ENCODE assay signal across 1 cellular context in the genomic region with DNA sequence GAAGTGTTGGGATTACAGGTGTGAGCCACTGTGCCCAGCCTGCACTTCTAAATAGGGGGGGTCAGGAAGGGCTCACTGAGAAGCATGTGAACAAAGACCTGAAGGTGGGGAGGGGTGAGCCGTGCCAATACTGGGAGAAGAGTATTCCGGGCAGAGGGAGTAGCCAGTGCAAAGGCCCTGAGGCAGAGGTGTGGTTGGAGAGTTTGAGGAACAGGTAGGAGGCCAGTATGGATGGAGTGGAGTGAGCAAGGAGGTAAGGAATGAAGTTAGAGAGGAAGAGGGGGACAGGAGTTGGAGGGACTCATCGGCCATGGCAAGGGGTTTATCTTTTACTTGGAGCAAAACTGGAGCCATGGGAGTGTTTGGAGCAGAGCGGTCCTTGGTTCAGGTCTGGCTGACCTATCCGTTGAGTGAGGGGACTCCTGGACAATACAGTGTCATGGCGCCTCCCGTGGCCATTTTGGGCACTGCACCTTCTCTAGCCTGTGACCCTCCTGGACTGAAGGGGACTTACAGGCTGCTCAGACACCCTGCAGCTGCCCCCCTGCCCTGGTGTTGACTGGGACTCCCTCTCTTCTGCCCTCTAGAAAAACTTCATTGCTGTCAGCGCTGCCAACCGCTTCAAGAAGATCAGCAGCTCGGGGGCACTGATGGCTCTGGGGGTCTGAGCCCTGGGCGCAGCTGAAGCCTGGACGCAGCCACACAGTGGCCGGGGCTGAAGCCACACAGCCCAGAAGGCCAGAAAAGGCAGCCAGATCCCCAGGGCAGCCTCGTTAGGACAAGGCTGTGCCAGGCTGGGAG.
TF ChIP-seq lines count a peak whose summit lies in the region.

No MANE protein-coding gene starts in this region.

TF ChIP-seq in HepG2, 621 proteins besides CTCF, POLR2A, EP300 and RAD21 (continued from another document and continues in another):
- TF ChIP-seq, protein P1, sequence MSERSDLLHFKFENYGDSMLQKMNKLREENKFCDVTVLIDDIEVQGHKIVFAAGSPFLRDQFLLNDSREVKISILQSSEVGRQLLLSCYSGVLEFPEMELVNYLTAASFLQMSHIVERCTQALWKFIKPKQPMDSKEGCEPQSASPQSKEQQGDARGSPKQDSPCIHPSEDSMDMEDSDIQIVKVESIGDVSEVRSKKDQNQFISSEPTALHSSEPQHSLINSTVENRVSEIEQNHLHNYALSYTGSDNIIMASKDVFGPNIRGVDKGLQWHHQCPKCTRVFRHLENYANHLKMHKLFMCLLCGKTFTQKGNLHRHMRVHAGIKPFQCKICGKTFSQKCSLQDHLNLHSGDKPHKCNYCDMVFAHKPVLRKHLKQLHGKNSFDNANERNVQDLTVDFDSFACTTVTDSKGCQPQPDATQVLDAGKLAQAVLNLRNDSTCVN (CRISPR knock-in tag; IDR thresholded peaks at IDR 0.05; ENCODE audit: borderline replicate concordance) = no peak
- TF ChIP-seq, protein P2, sequence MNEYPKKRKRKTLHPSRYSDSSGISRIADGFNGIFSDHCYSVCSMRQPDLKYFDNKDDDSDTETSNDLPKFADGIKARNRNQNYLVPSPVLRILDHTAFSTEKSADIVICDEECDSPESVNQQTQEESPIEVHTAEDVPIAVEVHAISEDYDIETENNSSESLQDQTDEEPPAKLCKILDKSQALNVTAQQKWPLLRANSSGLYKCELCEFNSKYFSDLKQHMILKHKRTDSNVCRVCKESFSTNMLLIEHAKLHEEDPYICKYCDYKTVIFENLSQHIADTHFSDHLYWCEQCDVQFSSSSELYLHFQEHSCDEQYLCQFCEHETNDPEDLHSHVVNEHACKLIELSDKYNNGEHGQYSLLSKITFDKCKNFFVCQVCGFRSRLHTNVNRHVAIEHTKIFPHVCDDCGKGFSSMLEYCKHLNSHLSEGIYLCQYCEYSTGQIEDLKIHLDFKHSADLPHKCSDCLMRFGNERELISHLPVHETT (CRISPR knock-in tag; conservative IDR thresholded peaks at IDR 0.05) = 0 out of 2 replicates have a peak, but pooled peaks have one; percentile 24
- TF ChIP-seq, protein P3, sequence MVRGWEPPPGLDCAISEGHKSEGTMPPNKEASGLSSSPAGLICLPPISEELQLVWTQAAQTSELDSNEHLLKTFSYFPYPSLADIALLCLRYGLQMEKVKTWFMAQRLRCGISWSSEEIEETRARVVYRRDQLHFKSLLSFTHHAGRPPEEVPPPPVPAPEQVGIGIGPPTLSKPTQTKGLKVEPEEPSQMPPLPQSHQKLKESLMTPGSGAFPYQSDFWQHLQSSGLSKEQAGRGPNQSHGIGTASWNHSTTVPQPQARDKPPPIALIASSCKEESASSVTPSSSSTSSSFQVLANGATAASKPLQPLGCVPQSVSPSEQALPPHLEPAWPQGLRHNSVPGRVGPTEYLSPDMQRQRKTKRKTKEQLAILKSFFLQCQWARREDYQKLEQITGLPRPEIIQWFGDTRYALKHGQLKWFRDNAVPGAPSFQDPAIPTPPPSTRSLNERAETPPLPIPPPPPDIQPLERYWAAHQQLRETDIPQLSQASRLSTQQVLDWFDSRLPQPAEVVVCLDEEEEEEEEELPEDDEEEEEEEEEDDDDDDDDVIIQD (CRISPR knock-in tag; IDR thresholded peaks at IDR 0.05; ENCODE audit: low read depth) = no peak
- TF ChIP-seq MAZ (IDR thresholded peaks at IDR 0.05; ENCODE audit: borderline replicate concordance, low read depth, low read length) (peak; percentile 23; the same call in 1 of the 2 replicates), MAZ (CRISPR knock-in tag; IDR thresholded peaks at IDR 0.05; ENCODE audit: low read depth) (no peak), ZNF781 (CRISPR knock-in tag; IDR thresholded peaks at IDR 0.05; ENCODE audit: borderline replicate concordance, not compliant biosample characterization) (no peak), TBP (CRISPR knock-in tag; IDR thresholded peaks at IDR 0.05) (no peak), ZNF709 (CRISPR knock-in tag; IDR thresholded peaks at IDR 0.05) (no peak), BORCS8-MEF2B (CRISPR knock-in tag; IDR thresholded peaks at IDR 0.05) (no peak), STAG1 (CRISPR knock-in tag; IDR thresholded peaks at IDR 0.05) (peak; percentile 74), CHCHD3 (CRISPR knock-in tag; IDR thresholded peaks at IDR 0.05) (no peak), SALL1 (CRISPR knock-in tag; IDR thresholded peaks at IDR 0.05) (0 out of 2 replicates have a peak, but pooled peaks have one; percentile 14), KDM6A (CRISPR knock-in tag; IDR thresholded peaks at IDR 0.05; ENCODE audit: low read depth) (no peak), GTF2F1 (IDR thresholded peaks at IDR 0.05; ENCODE audit: low read length) (no peak)
- TF ChIP-seq, protein P4, sequence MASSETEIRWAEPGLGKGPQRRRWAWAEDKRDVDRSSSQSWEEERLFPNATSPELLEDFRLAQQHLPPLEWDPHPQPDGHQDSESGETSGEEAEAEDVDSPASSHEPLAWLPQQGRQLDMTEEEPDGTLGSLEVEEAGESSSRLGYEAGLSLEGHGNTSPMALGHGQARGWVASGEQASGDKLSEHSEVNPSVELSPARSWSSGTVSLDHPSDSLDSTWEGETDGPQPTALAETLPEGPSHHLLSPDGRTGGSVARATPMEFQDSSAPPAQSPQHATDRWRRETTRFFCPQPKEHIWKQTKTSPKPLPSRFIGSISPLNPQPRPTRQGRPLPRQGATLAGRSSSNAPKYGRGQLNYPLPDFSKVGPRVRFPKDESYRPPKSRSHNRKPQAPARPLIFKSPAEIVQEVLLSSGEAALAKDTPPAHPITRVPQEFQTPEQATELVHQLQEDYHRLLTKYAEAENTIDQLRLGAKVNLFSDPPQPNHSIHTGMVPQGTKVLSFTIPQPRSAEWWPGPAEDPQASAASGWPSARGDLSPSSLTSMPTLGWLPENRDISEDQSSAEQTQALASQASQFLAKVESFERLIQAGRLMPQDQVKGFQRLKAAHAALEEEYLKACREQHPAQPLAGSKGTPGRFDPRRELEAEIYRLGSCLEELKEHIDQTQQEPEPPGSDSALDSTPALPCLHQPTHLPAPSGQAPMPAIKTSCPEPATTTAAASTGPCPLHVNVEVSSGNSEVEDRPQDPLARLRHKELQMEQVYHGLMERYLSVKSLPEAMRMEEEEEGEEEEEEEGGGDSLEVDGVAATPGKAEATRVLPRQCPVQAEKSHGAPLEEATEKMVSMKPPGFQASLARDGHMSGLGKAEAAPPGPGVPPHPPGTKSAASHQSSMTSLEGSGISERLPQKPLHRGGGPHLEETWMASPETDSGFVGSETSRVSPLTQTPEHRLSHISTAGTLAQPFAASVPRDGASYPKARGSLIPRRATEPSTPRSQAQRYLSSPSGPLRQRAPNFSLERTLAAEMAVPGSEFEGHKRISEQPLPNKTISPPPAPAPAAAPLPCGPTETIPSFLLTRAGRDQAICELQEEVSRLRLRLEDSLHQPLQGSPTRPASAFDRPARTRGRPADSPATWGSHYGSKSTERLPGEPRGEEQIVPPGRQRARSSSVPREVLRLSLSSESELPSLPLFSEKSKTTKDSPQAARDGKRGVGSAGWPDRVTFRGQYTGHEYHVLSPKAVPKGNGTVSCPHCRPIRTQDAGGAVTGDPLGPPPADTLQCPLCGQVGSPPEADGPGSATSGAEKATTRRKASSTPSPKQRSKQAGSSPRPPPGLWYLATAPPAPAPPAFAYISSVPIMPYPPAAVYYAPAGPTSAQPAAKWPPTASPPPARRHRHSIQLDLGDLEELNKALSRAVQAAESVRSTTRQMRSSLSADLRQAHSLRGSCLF (CRISPR knock-in tag; IDR thresholded peaks at IDR 0.05; ENCODE audit: borderline replicate concordance) = no peak
- TF ChIP-seq, protein P5, sequence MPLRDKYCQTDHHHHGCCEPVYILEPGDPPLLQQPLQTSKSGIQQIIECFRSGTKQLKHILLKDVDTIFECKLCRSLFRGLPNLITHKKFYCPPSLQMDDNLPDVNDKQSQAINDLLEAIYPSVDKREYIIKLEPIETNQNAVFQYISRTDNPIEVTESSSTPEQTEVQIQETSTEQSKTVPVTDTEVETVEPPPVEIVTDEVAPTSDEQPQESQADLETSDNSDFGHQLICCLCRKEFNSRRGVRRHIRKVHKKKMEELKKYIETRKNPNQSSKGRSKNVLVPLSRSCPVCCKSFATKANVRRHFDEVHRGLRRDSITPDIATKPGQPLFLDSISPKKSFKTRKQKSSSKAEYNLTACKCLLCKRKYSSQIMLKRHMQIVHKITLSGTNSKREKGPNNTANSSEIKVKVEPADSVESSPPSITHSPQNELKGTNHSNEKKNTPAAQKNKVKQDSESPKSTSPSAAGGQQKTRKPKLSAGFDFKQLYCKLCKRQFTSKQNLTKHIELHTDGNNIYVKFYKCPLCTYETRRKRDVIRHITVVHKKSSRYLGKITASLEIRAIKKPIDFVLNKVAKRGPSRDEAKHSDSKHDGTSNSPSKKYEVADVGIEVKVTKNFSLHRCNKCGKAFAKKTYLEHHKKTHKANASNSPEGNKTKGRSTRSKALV (CRISPR knock-in tag; IDR thresholded peaks at IDR 0.05) = no peak
- TF ChIP-seq, protein P6, sequence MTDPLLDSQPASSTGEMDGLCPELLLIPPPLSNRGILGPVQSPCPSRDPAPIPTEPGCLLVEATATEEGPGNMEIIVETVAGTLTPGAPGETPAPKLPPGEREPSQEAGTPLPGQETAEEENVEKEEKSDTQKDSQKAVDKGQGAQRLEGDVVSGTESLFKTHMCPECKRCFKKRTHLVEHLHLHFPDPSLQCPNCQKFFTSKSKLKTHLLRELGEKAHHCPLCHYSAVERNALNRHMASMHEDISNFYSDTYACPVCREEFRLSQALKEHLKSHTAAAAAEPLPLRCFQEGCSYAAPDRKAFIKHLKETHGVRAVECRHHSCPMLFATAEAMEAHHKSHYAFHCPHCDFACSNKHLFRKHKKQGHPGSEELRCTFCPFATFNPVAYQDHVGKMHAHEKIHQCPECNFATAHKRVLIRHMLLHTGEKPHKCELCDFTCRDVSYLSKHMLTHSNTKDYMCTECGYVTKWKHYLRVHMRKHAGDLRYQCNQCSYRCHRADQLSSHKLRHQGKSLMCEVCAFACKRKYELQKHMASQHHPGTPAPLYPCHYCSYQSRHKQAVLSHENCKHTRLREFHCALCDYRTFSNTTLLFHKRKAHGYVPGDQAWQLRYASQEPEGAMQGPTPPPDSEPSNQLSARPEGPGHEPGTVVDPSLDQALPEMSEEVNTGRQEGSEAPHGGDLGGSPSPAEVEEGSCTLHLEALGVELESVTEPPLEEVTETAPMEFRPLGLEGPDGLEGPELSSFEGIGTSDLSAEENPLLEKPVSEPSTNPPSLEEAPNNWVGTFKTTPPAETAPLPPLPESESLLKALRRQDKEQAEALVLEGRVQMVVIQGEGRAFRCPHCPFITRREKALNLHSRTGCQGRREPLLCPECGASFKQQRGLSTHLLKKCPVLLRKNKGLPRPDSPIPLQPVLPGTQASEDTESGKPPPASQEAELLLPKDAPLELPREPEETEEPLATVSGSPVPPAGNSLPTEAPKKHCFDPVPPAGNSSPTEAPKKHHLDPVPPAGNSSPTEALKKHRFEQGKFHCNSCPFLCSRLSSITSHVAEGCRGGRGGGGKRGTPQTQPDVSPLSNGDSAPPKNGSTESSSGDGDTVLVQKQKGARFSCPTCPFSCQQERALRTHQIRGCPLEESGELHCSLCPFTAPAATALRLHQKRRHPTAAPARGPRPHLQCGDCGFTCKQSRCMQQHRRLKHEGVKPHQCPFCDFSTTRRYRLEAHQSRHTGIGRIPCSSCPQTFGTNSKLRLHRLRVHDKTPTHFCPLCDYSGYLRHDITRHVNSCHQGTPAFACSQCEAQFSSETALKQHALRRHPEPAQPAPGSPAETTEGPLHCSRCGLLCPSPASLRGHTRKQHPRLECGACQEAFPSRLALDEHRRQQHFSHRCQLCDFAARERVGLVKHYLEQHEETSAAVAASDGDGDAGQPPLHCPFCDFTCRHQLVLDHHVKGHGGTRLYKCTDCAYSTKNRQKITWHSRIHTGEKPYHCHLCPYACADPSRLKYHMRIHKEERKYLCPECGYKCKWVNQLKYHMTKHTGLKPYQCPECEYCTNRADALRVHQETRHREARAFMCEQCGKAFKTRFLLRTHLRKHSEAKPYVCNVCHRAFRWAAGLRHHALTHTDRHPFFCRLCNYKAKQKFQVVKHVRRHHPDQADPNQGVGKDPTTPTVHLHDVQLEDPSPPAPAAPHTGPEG (CRISPR knock-in tag; IDR thresholded peaks at IDR 0.05) = no peak
- TF ChIP-seq, protein P7, sequence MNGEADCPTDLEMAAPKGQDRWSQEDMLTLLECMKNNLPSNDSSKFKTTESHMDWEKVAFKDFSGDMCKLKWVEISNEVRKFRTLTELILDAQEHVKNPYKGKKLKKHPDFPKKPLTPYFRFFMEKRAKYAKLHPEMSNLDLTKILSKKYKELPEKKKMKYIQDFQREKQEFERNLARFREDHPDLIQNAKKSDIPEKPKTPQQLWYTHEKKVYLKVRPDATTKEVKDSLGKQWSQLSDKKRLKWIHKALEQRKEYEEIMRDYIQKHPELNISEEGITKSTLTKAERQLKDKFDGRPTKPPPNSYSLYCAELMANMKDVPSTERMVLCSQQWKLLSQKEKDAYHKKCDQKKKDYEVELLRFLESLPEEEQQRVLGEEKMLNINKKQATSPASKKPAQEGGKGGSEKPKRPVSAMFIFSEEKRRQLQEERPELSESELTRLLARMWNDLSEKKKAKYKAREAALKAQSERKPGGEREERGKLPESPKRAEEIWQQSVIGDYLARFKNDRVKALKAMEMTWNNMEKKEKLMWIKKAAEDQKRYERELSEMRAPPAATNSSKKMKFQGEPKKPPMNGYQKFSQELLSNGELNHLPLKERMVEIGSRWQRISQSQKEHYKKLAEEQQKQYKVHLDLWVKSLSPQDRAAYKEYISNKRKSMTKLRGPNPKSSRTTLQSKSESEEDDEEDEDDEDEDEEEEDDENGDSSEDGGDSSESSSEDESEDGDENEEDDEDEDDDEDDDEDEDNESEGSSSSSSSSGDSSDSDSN (CRISPR knock-in tag; IDR thresholded peaks at IDR 0.05) = 0 out of 2 replicates have a peak, but pooled peaks have one; percentile 28
- TF ChIP-seq, protein P8, sequence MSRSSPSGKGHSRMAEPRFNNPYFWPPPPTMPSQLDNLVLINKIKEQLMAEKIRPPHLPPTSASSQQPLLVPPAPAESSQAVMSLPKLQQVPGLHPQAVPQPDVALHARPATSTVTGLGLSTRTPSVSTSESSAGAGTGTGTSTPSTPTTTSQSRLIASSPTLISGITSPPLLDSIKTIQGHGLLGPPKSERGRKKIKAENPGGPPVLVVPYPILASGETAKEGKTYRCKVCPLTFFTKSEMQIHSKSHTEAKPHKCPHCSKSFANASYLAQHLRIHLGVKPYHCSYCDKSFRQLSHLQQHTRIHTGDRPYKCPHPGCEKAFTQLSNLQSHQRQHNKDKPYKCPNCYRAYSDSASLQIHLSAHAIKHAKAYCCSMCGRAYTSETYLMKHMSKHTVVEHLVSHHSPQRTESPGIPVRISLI (CRISPR knock-in tag; IDR thresholded peaks at IDR 0.05; ENCODE audit: borderline replicate concordance) = no peak
- TF ChIP-seq, protein P9, sequence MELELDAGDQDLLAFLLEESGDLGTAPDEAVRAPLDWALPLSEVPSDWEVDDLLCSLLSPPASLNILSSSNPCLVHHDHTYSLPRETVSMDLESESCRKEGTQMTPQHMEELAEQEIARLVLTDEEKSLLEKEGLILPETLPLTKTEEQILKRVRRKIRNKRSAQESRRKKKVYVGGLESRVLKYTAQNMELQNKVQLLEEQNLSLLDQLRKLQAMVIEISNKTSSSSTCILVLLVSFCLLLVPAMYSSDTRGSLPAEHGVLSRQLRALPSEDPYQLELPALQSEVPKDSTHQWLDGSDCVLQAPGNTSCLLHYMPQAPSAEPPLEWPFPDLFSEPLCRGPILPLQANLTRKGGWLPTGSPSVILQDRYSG (CRISPR knock-in tag; IDR thresholded peaks at IDR 0.05) = no peak
- TF ChIP-seq, protein P10, sequence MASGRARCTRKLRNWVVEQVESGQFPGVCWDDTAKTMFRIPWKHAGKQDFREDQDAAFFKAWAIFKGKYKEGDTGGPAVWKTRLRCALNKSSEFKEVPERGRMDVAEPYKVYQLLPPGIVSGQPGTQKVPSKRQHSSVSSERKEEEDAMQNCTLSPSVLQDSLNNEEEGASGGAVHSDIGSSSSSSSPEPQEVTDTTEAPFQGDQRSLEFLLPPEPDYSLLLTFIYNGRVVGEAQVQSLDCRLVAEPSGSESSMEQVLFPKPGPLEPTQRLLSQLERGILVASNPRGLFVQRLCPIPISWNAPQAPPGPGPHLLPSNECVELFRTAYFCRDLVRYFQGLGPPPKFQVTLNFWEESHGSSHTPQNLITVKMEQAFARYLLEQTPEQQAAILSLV (CRISPR knock-in tag; IDR thresholded peaks at IDR 0.05; ENCODE audit: borderline replicate concordance) = peak; percentile 70; the same call in 1 of the 2 replicates
